8 cellular contexts compared by ENCODE assay signal in the genomic region with DNA sequence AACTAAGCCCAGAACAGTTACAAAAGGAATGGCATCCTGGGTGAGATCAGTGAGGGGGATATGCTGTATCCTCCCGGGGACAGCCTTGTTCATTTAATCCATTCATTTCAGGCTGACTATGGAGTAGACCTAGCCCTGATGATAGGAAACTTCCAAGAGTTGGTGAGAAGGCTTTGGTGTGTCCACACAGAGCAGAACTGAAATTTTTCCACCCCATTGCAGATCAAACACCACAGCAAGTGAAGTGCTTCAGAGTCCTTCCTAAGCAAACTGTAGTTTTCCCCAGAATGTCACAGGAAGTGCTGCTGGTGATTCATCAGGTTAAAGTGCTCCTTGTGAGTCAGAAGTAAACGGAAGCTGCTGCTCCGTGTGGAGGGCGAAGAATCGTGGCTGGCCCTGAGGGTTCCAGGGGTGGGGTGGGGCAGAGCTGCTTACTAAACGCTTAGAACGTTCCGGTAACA.
DNase-seq lines count a peak whose midpoint lies in the region; ATAC-seq and TF ChIP-seq lines count a peak whose summit lies in the region.

No MANE protein-coding gene starts in this region.

- peak overlapping the region; percentile 75 for H2AFZ ChIP-seq in SK-N-SH (ENCODE audit: low read depth)

- POLR2A ChIA-PET in HEK293 (lab: Yijun Ruan, JAX) (no interaction called here), SK-N-SH (lab: Yijun Ruan, JAX) (no interaction called here)

- H3K36me3 ChIP-seq in HEK293 (ENCODE audit: control insufficient read depth in 2 of 2, insufficient read depth in 1 of 2, low read length in 2 of 2) = no peaks in the 10 kb centered on the region
- H3K36me3 ChIP-seq in SK-N-SH (replicated peaks in 1 of 2; ENCODE audit: control insufficient read depth in 1 of 2, insufficient read depth in 2 of 2, low read length in 1 of 2) = no peaks in the 10 kb centered on the region

- no peak overlapping the region; the same call in 1 of the 2 replicates for H3K27ac ChIP-seq in HEK293 (ENCODE audit: extremely low read depth, low read depth, low read length)
- peak overlapping the region; percentile 95 to 97 for H3K27ac ChIP-seq in SK-N-SH (ENCODE audit: low read depth in 2 of 2, low read length in 1 of 2)

- CTCF ChIA-PET in HEK293 (lab: Yijun Ruan, JAX) = interaction anchor here (1.2 to 1.4 kb wide), 4 partner anchors 176 to 915 kb away, joined by 3 to 8 read pairs (median 4); no protein-coding TSS in a partner anchor
- CTCF ChIA-PET in SK-N-SH (lab: Yijun Ruan, JAX) = interaction anchor here (0.6 to 3.6 kb wide), 18 partner anchors 8 to 913 kb away, joined by 3 to 36 read pairs (median 4); no protein-coding TSS in a partner anchor

- H3K9me2 ChIP-seq in SK-N-SH = no peaks in the 10 kb centered on the region

- H3K27me3 ChIP-seq in SK-N-SH (ENCODE audit: insufficient read depth) = no peaks in the 10 kb centered on the region

- TF ChIP-seq CTCF in HEK293 (tag by site-specific recombination; IDR thresholded peaks at IDR 0.05) (no peak), SK-N-SH (IDR thresholded peaks at IDR 0.05) (no peak)

- peaks cover 27% of the 10 kb centered on the region for H3F3A ChIP-seq in SK-N-SH (replicated peaks; ENCODE audit: insufficient read depth)

- ATAC-seq in HG02678 (IDR thresholded peaks at IDR 0.05; ENCODE audit: unreplicated experiment) (no peak), GM21360 (IDR thresholded peaks at IDR 0.05; ENCODE audit: unreplicated experiment) (no peak)

- H3K4me1 ChIP-seq in HEK293 (ENCODE audit: control insufficient read depth, insufficient read depth, low read length) (peaks cover 6% of the 10 kb centered on the region), SK-N-SH (ENCODE audit: control insufficient read depth in 1 of 2, insufficient read depth in 2 of 2, low read depth in 1 of 2, low read length in 1 of 2) (peaks cover 28 to 35% of the 10 kb centered on the region in 2 experiments)

- DNase-seq in CD1c-positive myeloid dendritic cell (ENCODE audit: extremely low spot score) = peak; percentile 95
- DNase-seq in SK-N-SH = no peak
- DNase-seq in activated naive CD4-positive, alpha-beta T cell treated with anti-CD3 and anti-CD28 coated beads, Interleukin-2, amount 50 U/mL, for 16 hours = peak; percentile 68
- peak; percentile 92 for DNase-seq in hepatic stellate cell (ENCODE audit: low spot score)
- peak; percentile 83 for DNase-seq in stimulated activated CD4-positive, alpha-beta T cell treated with anti-CD3 and anti-CD28 coated beads, Interleukin-2, amount 100 ng/mL, for 4 hours (ENCODE audit: low read depth)

- peak overlapping the region; percentile 66; the same call in 1 of the 2 replicates for H3K9ac ChIP-seq in SK-N-SH

- H3K79me2 ChIP-seq in SK-N-SH (ENCODE audit: insufficient read depth) = no peaks in the 10 kb centered on the region

- H3K4me2 ChIP-seq in SK-N-SH = peak overlapping the region; percentile 78

- TF ChIP-seq EP300 in SK-N-SH (IDR thresholded peaks at IDR 0.05; ENCODE audit: borderline replicate concordance in 1 of 2, low read depth in 1 of 2, low read length in 1 of 2) = peak in 1 of 2 experiments; percentile 78; a peak in 1 of 4 replicates

- WGBS in SK-N-SH (ENCODE audit: low lambda C conversion rate) = 24% methylated on average over 8 of the region's 8 CpGs

- no peak overlapping the region for H3K4me3 ChIP-seq in HEK293 (ENCODE audit: low read depth, low read length)
- peak overlapping the region in 1 of 2 experiments; percentile 30; a peak in 1 of 4 replicates for H3K4me3 ChIP-seq in SK-N-SH (ENCODE audit: low read depth in 2 of 2, low read length in 1 of 2)

- TF ChIP-seq RAD21 in SK-N-SH (IDR thresholded peaks at IDR 0.05; ENCODE audit: low read length) = no peak

- H3K9me3 ChIP-seq in HEK293 (ENCODE audit: control insufficient read depth, insufficient read depth, low read depth, low read length) = no peaks in the 10 kb centered on the region
- no peaks in the 10 kb centered on the region for H3K9me3 ChIP-seq in SK-N-SH

- H4K20me1 ChIP-seq in SK-N-SH (ENCODE audit: insufficient read depth) = no peaks in the 10 kb centered on the region

TF ChIP-seq in HEK293, 187 proteins besides CTCF, POLR2A, EP300 and RAD21 (continues in another document):
- TF ChIP-seq, protein P1, sequence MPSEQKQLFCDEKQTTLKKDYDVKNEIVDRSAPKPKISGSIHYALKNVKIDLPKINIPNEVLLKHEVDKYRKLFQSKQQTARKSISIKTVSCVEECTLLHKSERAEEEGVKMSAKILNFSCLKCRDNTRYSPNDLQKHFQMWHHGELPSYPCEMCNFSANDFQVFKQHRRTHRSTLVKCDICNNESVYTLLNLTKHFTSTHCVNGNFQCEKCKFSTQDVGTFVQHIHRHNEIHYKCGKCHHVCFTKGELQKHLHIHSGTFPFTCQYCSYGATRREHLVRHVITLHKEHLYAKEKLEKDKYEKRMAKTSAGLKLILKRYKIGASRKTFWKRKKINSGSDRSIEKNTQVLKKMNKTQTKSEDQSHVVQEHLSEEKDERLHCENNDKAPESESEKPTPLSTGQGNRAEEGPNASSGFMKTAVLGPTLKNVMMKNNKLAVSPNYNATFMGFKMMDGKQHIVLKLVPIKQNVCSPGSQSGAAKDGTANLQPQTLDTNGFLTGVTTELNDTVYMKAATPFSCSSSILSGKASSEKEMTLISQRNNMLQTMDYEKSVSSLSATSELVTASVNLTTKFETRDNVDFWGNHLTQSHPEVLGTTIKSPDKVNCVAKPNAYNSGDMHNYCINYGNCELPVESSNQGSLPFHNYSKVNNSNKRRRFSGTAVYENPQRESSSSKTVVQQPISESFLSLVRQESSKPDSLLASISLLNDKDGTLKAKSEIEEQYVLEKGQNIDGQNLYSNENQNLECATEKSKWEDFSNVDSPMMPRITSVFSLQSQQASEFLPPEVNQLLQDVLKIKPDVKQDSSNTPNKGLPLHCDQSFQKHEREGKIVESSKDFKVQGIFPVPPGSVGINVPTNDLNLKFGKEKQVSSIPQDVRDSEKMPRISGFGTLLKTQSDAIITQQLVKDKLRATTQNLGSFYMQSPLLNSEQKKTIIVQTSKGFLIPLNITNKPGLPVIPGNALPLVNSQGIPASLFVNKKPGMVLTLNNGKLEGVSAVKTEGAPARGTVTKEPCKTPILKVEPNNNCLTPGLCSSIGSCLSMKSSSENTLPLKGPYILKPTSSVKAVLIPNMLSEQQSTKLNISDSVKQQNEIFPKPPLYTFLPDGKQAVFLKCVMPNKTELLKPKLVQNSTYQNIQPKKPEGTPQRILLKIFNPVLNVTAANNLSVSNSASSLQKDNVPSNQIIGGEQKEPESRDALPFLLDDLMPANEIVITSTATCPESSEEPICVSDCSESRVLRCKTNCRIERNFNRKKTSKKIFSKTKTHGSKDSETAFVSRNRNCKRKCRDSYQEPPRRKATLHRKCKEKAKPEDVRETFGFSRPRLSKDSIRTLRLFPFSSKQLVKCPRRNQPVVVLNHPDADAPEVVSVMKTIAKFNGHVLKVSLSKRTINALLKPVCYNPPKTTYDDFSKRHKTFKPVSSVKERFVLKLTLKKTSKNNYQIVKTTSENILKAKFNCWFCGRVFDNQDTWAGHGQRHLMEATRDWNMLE (tag by site-specific recombination; conservative IDR thresholded peaks at IDR 0.05; ENCODE audit: low read depth) = peak; percentile 37; the same call in 1 of the 2 replicates
- TF ChIP-seq OSR2 (tag by site-specific recombination; IDR thresholded peaks at IDR 0.05) = peak; percentile 70
- 0 out of 2 replicates have a peak, but pooled peaks have one; percentile 30 for TF ChIP-seq SCRT2 (tag by site-specific recombination; IDR thresholded peaks at IDR 0.05)
- TF ChIP-seq SP7 (tag by site-specific recombination; IDR thresholded peaks at IDR 0.05) = 0 out of 2 replicates have a peak, but pooled peaks have one; percentile 19
- TF ChIP-seq ZFP41 (tag by site-specific recombination; IDR thresholded peaks at IDR 0.05; ENCODE audit: borderline replicate concordance) = no peak

TF ChIP-seq in SK-N-SH, 30 proteins besides CTCF, POLR2A, EP300 and RAD21 (continues in another document):
- TF ChIP-seq, protein P2, sequence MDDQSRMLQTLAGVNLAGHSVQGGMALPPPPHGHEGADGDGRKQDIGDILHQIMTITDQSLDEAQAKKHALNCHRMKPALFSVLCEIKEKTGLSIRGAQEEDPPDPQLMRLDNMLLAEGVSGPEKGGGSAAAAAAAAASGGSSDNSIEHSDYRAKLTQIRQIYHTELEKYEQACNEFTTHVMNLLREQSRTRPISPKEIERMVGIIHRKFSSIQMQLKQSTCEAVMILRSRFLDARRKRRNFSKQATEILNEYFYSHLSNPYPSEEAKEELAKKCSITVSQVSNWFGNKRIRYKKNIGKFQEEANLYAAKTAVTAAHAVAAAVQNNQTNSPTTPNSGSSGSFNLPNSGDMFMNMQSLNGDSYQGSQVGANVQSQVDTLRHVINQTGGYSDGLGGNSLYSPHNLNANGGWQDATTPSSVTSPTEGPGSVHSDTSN (IDR thresholded peaks at IDR 0.05) = peak; percentile 69
- no peak for TF ChIP-seq MEF2A (IDR thresholded peaks at IDR 0.05; ENCODE audit: borderline replicate concordance, low read depth)
- TF ChIP-seq, protein P3, sequence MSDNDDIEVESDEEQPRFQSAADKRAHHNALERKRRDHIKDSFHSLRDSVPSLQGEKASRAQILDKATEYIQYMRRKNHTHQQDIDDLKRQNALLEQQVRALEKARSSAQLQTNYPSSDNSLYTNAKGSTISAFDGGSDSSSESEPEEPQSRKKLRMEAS (IDR thresholded peaks at IDR 0.05; ENCODE audit: low read depth) = peak; percentile 95
- TF ChIP-seq, protein P4, sequence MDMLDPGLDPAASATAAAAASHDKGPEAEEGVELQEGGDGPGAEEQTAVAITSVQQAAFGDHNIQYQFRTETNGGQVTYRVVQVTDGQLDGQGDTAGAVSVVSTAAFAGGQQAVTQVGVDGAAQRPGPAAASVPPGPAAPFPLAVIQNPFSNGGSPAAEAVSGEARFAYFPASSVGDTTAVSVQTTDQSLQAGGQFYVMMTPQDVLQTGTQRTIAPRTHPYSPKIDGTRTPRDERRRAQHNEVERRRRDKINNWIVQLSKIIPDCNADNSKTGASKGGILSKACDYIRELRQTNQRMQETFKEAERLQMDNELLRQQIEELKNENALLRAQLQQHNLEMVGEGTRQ (IDR thresholded peaks at IDR 0.05; ENCODE audit: borderline replicate concordance, low read depth, low read length) = no peak
- TF ChIP-seq, protein P5, sequence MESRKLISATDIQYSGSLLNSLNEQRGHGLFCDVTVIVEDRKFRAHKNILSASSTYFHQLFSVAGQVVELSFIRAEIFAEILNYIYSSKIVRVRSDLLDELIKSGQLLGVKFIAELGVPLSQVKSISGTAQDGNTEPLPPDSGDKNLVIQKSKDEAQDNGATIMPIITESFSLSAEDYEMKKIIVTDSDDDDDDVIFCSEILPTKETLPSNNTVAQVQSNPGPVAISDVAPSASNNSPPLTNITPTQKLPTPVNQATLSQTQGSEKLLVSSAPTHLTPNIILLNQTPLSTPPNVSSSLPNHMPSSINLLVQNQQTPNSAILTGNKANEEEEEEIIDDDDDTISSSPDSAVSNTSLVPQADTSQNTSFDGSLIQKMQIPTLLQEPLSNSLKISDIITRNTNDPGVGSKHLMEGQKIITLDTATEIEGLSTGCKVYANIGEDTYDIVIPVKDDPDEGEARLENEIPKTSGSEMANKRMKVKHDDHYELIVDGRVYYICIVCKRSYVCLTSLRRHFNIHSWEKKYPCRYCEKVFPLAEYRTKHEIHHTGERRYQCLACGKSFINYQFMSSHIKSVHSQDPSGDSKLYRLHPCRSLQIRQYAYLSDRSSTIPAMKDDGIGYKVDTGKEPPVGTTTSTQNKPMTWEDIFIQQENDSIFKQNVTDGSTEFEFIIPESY (IDR thresholded peaks at IDR 0.05; ENCODE audit: borderline replicate concordance, low read depth) = no peak
